1 cellular context compared by ENCODE assay signal in the genomic region with DNA sequence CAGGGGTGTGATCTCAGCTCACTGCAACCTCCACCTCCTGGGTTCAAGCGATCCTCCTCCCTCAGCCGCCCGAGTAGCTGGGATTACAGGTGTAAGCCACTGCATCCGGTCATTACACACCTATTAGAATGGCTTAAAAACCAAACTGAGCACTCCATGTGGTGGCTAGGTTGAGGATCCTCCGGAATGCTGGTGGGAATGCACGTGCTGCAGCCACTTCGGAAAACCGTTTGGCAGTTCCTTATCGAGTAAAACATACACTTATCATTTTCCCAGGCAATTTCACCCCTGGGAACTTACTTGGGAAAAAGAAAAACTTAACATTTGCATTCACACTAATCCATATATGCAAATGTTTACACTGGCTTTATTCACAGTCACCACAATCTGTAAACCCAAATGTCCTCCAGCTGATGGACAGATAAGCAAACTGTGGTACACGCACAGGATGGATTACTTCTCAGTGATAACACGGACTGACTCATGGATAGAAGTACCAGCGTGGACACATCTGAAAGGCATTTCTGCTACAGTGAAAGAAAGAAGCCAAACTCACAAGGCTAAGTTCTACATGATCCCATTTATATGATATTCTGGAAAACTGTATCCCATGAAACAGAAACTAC.
TF ChIP-seq lines count a peak whose summit lies in the region.

No MANE protein-coding gene starts in this region.

TF ChIP-seq in K562, 482 proteins besides CTCF, POLR2A, EP300 and RAD21 (continued from another document and continues in another):
- TF ChIP-seq, protein P1, sequence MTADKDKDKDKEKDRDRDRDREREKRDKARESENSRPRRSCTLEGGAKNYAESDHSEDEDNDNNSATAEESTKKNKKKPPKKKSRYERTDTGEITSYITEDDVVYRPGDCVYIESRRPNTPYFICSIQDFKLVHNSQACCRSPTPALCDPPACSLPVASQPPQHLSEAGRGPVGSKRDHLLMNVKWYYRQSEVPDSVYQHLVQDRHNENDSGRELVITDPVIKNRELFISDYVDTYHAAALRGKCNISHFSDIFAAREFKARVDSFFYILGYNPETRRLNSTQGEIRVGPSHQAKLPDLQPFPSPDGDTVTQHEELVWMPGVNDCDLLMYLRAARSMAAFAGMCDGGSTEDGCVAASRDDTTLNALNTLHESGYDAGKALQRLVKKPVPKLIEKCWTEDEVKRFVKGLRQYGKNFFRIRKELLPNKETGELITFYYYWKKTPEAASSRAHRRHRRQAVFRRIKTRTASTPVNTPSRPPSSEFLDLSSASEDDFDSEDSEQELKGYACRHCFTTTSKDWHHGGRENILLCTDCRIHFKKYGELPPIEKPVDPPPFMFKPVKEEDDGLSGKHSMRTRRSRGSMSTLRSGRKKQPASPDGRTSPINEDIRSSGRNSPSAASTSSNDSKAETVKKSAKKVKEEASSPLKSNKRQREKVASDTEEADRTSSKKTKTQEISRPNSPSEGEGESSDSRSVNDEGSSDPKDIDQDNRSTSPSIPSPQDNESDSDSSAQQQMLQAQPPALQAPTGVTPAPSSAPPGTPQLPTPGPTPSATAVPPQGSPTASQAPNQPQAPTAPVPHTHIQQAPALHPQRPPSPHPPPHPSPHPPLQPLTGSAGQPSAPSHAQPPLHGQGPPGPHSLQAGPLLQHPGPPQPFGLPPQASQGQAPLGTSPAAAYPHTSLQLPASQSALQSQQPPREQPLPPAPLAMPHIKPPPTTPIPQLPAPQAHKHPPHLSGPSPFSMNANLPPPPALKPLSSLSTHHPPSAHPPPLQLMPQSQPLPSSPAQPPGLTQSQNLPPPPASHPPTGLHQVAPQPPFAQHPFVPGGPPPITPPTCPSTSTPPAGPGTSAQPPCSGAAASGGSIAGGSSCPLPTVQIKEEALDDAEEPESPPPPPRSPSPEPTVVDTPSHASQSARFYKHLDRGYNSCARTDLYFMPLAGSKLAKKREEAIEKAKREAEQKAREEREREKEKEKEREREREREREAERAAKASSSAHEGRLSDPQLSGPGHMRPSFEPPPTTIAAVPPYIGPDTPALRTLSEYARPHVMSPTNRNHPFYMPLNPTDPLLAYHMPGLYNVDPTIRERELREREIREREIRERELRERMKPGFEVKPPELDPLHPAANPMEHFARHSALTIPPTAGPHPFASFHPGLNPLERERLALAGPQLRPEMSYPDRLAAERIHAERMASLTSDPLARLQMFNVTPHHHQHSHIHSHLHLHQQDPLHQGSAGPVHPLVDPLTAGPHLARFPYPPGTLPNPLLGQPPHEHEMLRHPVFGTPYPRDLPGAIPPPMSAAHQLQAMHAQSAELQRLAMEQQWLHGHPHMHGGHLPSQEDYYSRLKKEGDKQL (CRISPR knock-in tag; IDR thresholded peaks at IDR 0.05; ENCODE audit: borderline replicate concordance) = no peak
- TF ChIP-seq CXXC5 (CRISPR knock-in tag; IDR thresholded peaks at IDR 0.05) (peak; percentile 29; the same call in 1 of the 2 replicates), HINFP (tag; conservative IDR thresholded peaks at IDR 0.05; ENCODE audit: low read depth) (no peak), MEIS2 (IDR thresholded peaks at IDR 0.05; ENCODE audit: partially characterized antibody) (peak; percentile 50), BHLHE40 (IDR thresholded peaks at IDR 0.05; ENCODE audit: low read length) (peak; percentile 30; the same call in 1 of the 2 replicates), TCF15 (CRISPR knock-in tag; IDR thresholded peaks at IDR 0.05) (no peak), KLF13 (tag; IDR thresholded peaks at IDR 0.05; ENCODE audit: borderline replicate concordance, low read depth) (no peak), PHB2 (IDR thresholded peaks at IDR 0.05; ENCODE audit: low read depth) (no peak), ZNF408 (CRISPR knock-in tag; IDR thresholded peaks at IDR 0.05; ENCODE audit: low read depth) (no peak), ILK (tag; IDR thresholded peaks at IDR 0.05; ENCODE audit: borderline replicate concordance, low read depth) (no peak), ZNF174 (CRISPR knock-in tag; IDR thresholded peaks at IDR 0.05) (no peak), STAT5B (CRISPR knock-in tag; IDR thresholded peaks at IDR 0.05) (no peak), SAFB (IDR thresholded peaks at IDR 0.05; ENCODE audit: borderline replicate concordance, low read depth, low read length) (no peak), TCFL5 (CRISPR knock-in tag; conservative IDR thresholded peaks at IDR 0.05) (no peak), SREBF1 (IDR thresholded peaks at IDR 0.05; ENCODE audit: borderline replicate concordance, low read depth, low read length) (no peak), MAFF (IDR thresholded peaks at IDR 0.05; ENCODE audit: low read length) (no peak), MAFG (tag; conservative IDR thresholded peaks at IDR 0.05) (no peak), ZNF146 (CRISPR knock-in tag; IDR thresholded peaks at IDR 0.05; ENCODE audit: unreplicated experiment) (no peak), KLF1 (tag; IDR thresholded peaks at IDR 0.05) (no peak), ELF4 (CRISPR knock-in tag; IDR thresholded peaks at IDR 0.05) (no peak), TSHZ1 (CRISPR knock-in tag; IDR thresholded peaks at IDR 0.05) (no peak), PYGO2 (tag; IDR thresholded peaks at IDR 0.05) (no peak), CREB5 (CRISPR knock-in tag; IDR thresholded peaks at IDR 0.05) (no peak), GTF2F1 (IDR thresholded peaks at IDR 0.05; ENCODE audit: low read depth, low read length) (no peak), ZNF780A (CRISPR knock-in tag; IDR thresholded peaks at IDR 0.05) (no peak), DEAF1 (CRISPR knock-in tag; IDR thresholded peaks at IDR 0.05) (no peak), ZBTB5 (IDR thresholded peaks at IDR 0.05) (no peak), CBX3 (IDR thresholded peaks at IDR 0.05; ENCODE audit: borderline replicate concordance in 1 of 2, low read length in 2 of 2) (no peak), ZNF224 (CRISPR knock-in tag; IDR thresholded peaks at IDR 0.05) (no peak), PTRF (tag; IDR thresholded peaks at IDR 0.05) (no peak), NFE2L1 (tag; IDR thresholded peaks at IDR 0.05; ENCODE audit: borderline replicate concordance, low read depth) (no peak), ZNF175 (CRISPR knock-in tag; IDR thresholded peaks at IDR 0.05; ENCODE audit: low read depth) (no peak), DMBX1 (CRISPR knock-in tag; IDR thresholded peaks at IDR 0.05; ENCODE audit: borderline replicate concordance) (no peak), ARID1B (IDR thresholded peaks at IDR 0.05) (peak; percentile 87), NFIX (CRISPR knock-in tag; IDR thresholded peaks at IDR 0.05; ENCODE audit: low read depth) (no peak), SMARCE1 (IDR thresholded peaks at IDR 0.05) (peak; percentile 80; the same call in 1 of the 2 replicates), KAT8 (IDR thresholded peaks at IDR 0.05; ENCODE audit: low read depth) (no peak), PTTG1 (tag; IDR thresholded peaks at IDR 0.05; ENCODE audit: low read depth) (no peak)
- TF ChIP-seq, protein P2, sequence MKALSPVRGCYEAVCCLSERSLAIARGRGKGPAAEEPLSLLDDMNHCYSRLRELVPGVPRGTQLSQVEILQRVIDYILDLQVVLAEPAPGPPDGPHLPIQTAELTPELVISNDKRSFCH (CRISPR knock-in tag; IDR thresholded peaks at IDR 0.05) = no peak
- TF ChIP-seq, protein P2 (tag; IDR thresholded peaks at IDR 0.05) = no peak
- TF ChIP-seq, protein P3, sequence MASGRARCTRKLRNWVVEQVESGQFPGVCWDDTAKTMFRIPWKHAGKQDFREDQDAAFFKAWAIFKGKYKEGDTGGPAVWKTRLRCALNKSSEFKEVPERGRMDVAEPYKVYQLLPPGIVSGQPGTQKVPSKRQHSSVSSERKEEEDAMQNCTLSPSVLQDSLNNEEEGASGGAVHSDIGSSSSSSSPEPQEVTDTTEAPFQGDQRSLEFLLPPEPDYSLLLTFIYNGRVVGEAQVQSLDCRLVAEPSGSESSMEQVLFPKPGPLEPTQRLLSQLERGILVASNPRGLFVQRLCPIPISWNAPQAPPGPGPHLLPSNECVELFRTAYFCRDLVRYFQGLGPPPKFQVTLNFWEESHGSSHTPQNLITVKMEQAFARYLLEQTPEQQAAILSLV (tag; IDR thresholded peaks at IDR 0.05) = no peak
- TF ChIP-seq, protein P4, sequence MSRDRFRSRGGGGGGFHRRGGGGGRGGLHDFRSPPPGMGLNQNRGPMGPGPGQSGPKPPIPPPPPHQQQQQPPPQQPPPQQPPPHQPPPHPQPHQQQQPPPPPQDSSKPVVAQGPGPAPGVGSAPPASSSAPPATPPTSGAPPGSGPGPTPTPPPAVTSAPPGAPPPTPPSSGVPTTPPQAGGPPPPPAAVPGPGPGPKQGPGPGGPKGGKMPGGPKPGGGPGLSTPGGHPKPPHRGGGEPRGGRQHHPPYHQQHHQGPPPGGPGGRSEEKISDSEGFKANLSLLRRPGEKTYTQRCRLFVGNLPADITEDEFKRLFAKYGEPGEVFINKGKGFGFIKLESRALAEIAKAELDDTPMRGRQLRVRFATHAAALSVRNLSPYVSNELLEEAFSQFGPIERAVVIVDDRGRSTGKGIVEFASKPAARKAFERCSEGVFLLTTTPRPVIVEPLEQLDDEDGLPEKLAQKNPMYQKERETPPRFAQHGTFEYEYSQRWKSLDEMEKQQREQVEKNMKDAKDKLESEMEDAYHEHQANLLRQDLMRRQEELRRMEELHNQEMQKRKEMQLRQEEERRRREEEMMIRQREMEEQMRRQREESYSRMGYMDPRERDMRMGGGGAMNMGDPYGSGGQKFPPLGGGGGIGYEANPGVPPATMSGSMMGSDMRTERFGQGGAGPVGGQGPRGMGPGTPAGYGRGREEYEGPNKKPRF (IDR thresholded peaks at IDR 0.05; ENCODE audit: low read depth, low read length) = no peak
